15 cellular contexts compared by ENCODE assay signal in the genomic region with DNA sequence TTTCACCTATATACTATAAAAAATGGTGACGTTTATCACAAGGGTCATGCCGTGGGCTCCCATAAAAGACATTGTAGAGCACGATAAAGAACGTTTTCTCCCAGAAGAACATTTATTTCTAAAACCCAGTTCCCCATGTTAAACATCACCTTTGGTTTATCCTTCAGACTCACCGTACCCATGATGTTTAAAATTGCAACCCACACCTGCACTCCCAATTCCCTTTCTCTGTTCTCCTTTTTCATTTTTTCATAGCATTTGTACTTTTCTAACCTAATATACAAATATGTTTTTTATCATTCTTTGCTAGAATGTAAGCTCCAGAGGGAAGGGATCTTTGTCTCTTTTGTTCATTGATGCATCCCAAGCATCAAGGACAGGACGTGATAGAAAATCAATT. TPM values are rescaled to one million over a fixed set of nuclear protein-coding genes. Genes with fewer than 3 reads are reported as not detected.
DNase-seq lines count a peak whose midpoint lies in the region; ATAC-seq and TF ChIP-seq lines count a peak whose summit lies in the region.
"Had no signal": no experiment of that assay in that cellular context is flagged by ENCODE, and none has a peak within 500 bp of the region (broad histone marks: within the 10 kb centered on the region; RNA-seq: fewer than 3 reads in every experiment).

No MANE protein-coding gene starts in this region.

- no peaks in the 10 kb centered on the region for H3K27me3 Mint-ChIP-seq in activated T-cell treated with anti-CD3 and anti-CD28 coated beads, Interleukin-2, amount 50 U/mL, for 24 hours
- H3K27me3 Mint-ChIP-seq in IgD-negative memory B cell: peaks cover 10% of the 10 kb centered on the region

- peak overlapping the region; percentile 89 for H3K4me3 Mint-ChIP-seq in activated T-cell treated with anti-CD3 and anti-CD28 coated beads, Interleukin-2, amount 50 U/mL, for 24 hours
- H3K4me3 Mint-ChIP-seq in IgD-negative memory B cell: peak overlapping the region in 3 of 4 donors; percentile 34 to 99 (median 85)

- dilution Hi-C loops in mammary epithelial cell (cut with HindIII; ENCODE audit: low sequenced_read_pairs): no loop called here

- no peaks in the 10 kb centered on the region for H3K9me3 ChIP-seq in mammary epithelial cell (replicated peaks; ENCODE audit: insufficient read depth, low read length)
- H3K9me3 ChIP-seq in prostate gland: no peaks in the 10 kb centered on the region
- H3K9me3 ChIP-seq: thyroid gland had no signal

- CTCF ChIA-PET in mammary epithelial cell (lab: Charles Lee; ENCODE audit: low non-redundant PET): no interaction called here

- peaks cover 13% of the 10 kb centered on the region for H3K4me1 ChIP-seq in mammary epithelial cell (ENCODE audit: insufficient read depth, low read length)
- H3K4me1 ChIP-seq in prostate gland (replicated peaks): no peaks in the 10 kb centered on the region

- TF ChIP-seq CTCF in mammary epithelial cell (conservative IDR thresholded peaks at IDR 0.05 in 1 of 2, IDR thresholded peaks at IDR 0.05 in 1 of 2; ENCODE audit: extremely low read depth in 1 of 2, insufficient read depth in 1 of 2, low read depth in 1 of 2, low read length in 2 of 2): no peak
- no peak for TF ChIP-seq CTCF in prostate gland (IDR thresholded peaks at IDR 0.05)

- in situ Hi-C loops in mammary epithelial cell (cut with MboI; ENCODE audit: low sequenced_read_pairs in 2 of 2): no loop called here

- no peak for TF ChIP-seq POLR2A in prostate gland (IDR thresholded peaks at IDR 0.05)

- peaks cover 36% of the 10 kb centered on the region for H3K4me1 Mint-ChIP-seq in activated T-cell treated with anti-CD3 and anti-CD28 coated beads, Interleukin-2, amount 50 U/mL, for 24 hours (ENCODE audit: low read depth)
- peaks cover 4 to 17% (median 13%) of the 10 kb centered on the region in 3 donors for H3K4me1 Mint-ChIP-seq in IgD-negative memory B cell

- H3K27ac Mint-ChIP-seq in activated T-cell treated with anti-CD3 and anti-CD28 coated beads, Interleukin-2, amount 50 U/mL, for 24 hours: no peak overlapping the region
- H3K27ac Mint-ChIP-seq in IgD-negative memory B cell: peak overlapping the region in 1 of 3 donors; percentile 99

- H3K27me3 ChIP-seq in mammary epithelial cell (ENCODE audit: insufficient read depth, low read length) (no peaks in the 10 kb centered on the region), prostate gland (replicated peaks; ENCODE audit: insufficient read depth) (no peaks in the 10 kb centered on the region)
- H3K27me3 ChIP-seq: thyroid gland had no signal

- H3K36me3 ChIP-seq in mammary epithelial cell (ENCODE audit: insufficient read depth, low read length) (no peaks in the 10 kb centered on the region), prostate gland (no peaks in the 10 kb centered on the region)
- H3K36me3 ChIP-seq: thyroid gland had no signal

- H3K27ac ChIP-seq in mammary epithelial cell (ENCODE audit: insufficient read depth, low read depth, low read length) (no peak overlapping the region), prostate gland (peak overlapping the region; percentile 4 to 98)

- DNase-seq in activated T-cell treated with anti-CD3 and anti-CD28 coated beads, Interleukin-2, amount 50 U/mL, for 24 hours: no peak
- no peak for DNase-seq in activated T-cell treated with anti-CD3 and anti-CD28 coated beads for 4 hours
- no peak for DNase-seq in mammary epithelial cell
- DNase-seq in prostate gland (ENCODE audit: low spot score): no peak
- DNase-seq in cortex of kidney (lab: John Stamatoyannopoulos, UW): no peak
- DNase-seq: activated CD4-positive, alpha-beta T cell treated with anti-CD3 and anti-CD28 coated beads, Interleukin-2, amount 50 U/mL, for 48 hours; DMS 273 treated with DMSO at 0.1 percent for 48 hours; IMR-90; NCI-H1436; NCI-H69; T-helper 9 cell; thyroid gland had no signal

- no TSS peak for BruUV-seq in mammary epithelial cell (replicated peaks; lab: Mats Ljungman, UMichigan)

- H2AFZ ChIP-seq in mammary epithelial cell (ENCODE audit: low read depth, low read length): no peak overlapping the region

- H3K36me3 Mint-ChIP-seq in activated T-cell treated with anti-CD3 and anti-CD28 coated beads, Interleukin-2, amount 50 U/mL, for 24 hours (ENCODE audit: low read depth): peaks cover 3% of the 10 kb centered on the region
- H3K36me3 Mint-ChIP-seq in IgD-negative memory B cell: no peaks in the 10 kb centered on the region

- ATAC-seq in GM21723 (IDR thresholded peaks at IDR 0.05; ENCODE audit: unreplicated experiment) (no peak), GM19467 (IDR thresholded peaks at IDR 0.05; ENCODE audit: unreplicated experiment) (no peak)

- 97% methylated on average over 6 of the region's 6 CpGs for WGBS in mammary epithelial cell (ENCODE audit: low coverage, missing lambda C conversion rate)
- 72% methylated on average over 6 of the region's 6 CpGs for WGBS in prostate gland

- no peaks in the 10 kb centered on the region for H4K20me1 ChIP-seq in mammary epithelial cell (ENCODE audit: insufficient read depth, low read length)

- intact Hi-C loops in mammary epithelial cell (cut with micrococcal nuclease) (loop anchor here (5.0 kb wide), 1 partner anchor 119 kb away; a partner anchor contains a TSS), prostate gland (cut with DNase I) (loop anchor here (5.0 kb wide), 1 partner anchor 119 kb away; a partner anchor contains a TSS)

- H3K79me2 ChIP-seq in mammary epithelial cell (ENCODE audit: insufficient read depth, low read length): peaks cover 15% of the 10 kb centered on the region

- no peak overlapping the region for H3K9ac ChIP-seq in mammary epithelial cell (ENCODE audit: insufficient read depth, low read length)

- H3K9me3 Mint-ChIP-seq in activated T-cell treated with anti-CD3 and anti-CD28 coated beads, Interleukin-2, amount 50 U/mL, for 24 hours: no peaks in the 10 kb centered on the region
- H3K9me3 Mint-ChIP-seq in IgD-negative memory B cell: no peaks in the 10 kb centered on the region

- H3K4me3 ChIP-seq in mammary epithelial cell (replicated peaks in 1 of 3; ENCODE audit: insufficient read depth in 1 of 3, low read depth in 2 of 3, low read length in 3 of 3) (no peak overlapping the region), prostate gland (no peak overlapping the region)

- H3K4me2 ChIP-seq in mammary epithelial cell (ENCODE audit: insufficient read depth, low read depth, low read length): peak overlapping the region; percentile 87

RNA-seq across cellular contexts. Expression of a gene that starts 2.0 kb away (rescaled TPM):
- polyA plus RNA-seq in IgD-negative memory B cell (3.5 TPM), mammary epithelial cell (3.7 TPM)
- total RNA-seq in mammary epithelial cell (10 to 100 TPM in 1 of 2 donors, 1 to 10 TPM in 1; 4.9 to 12.0 TPM), prostate gland (10 to 100 TPM; 11.6 to 26.2 TPM)
- polyA minus RNA-seq in mammary epithelial cell: 0.26 TPM
